11 cellular contexts compared by ENCODE assay signal in the genomic region with DNA sequence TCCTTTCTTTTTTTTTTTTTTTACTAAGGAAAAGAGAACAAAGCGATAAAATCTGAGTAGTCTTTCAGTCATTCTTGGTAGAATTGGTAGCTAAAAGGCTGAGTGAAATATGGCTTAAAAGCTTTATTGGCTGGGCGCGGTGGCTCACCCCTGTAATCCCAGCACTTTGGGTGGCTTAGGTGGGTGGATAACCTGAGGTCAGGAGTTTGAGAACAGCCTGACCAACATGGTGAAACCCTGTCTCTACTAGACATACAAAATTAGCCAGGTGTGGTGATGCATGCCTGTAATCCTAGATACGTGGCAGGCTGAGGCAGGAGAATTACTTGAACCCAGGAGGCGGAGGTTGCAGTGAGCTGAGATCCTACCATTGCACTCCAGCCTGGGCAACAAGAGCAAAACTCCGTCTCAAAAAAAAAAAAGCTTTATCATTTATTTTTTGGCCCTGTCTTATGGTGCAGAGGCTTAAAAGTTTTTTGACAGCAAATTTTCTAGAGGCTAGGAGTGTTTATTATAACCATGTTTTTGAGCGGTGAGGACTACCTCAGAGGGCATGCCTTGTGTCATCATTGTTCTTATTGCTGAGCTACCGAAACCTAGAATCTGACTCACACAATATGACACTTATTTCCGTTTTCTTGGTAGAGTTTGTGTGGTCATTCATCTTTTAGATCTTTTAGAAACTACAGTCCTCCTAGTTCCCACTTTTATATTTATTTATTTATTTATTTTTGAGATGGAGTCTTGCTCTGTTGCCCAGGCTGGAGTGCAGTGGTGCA. TPM values are rescaled to one million over a fixed set of nuclear protein-coding genes. Genes with fewer than 3 reads are reported as not detected.
A peak's percentile ranks its signal among the peaks of the same experiment; 100 is the strongest.
DNase-seq lines count a peak whose midpoint lies in the region; TF ChIP-seq lines count a peak whose summit lies in the region.
"Had no signal": no experiment of that assay in that cellular context is flagged by ENCODE, and none has a peak within 500 bp of the region (broad histone marks: within the 10 kb centered on the region; RNA-seq: fewer than 3 reads in every experiment).

No MANE protein-coding gene starts in this region.

- no peak overlapping the region for H4K91ac ChIP-seq in mesenchymal stem cell (ENCODE audit: low read length)

- no peak overlapping the region for H4K8ac ChIP-seq in mesenchymal stem cell (ENCODE audit: low read length)

- CTCF ChIA-PET in mammary epithelial cell (lab: Charles Lee; ENCODE audit: low non-redundant PET): no interaction called here

- dilution Hi-C loops in mammary epithelial cell (cut with HindIII; ENCODE audit: low sequenced_read_pairs): loop anchor here (5.0 kb wide), 1 partner anchor 39 kb away; the partner anchor contains the start of gene KIF1B

- no peak overlapping the region for H3K27ac ChIP-seq in mammary epithelial cell (ENCODE audit: insufficient read depth, low read depth, low read length)
- no peak overlapping the region for H3K27ac ChIP-seq in mesenchymal stem cell (ENCODE audit: low read length, poor library complexity, severe bottlenecking)
- H3K27ac ChIP-seq: right lobe of liver had no signal

- no peak for TF ChIP-seq CTCF in mammary epithelial cell (conservative IDR thresholded peaks at IDR 0.05 in 1 of 2, IDR thresholded peaks at IDR 0.05 in 1 of 2; ENCODE audit: extremely low read depth in 1 of 2, insufficient read depth in 1 of 2, low read depth in 1 of 2, low read length in 2 of 2)

- H3K9ac ChIP-seq in mammary epithelial cell (ENCODE audit: insufficient read depth, low read length) (no peak overlapping the region), mesenchymal stem cell (ENCODE audit: low read length) (peak overlapping the region; percentile 34)

- H2AK5ac ChIP-seq in mesenchymal stem cell (ENCODE audit: low read length, severe bottlenecking): no peak overlapping the region

- in situ Hi-C loops in mammary epithelial cell (cut with MboI; ENCODE audit: low sequenced_read_pairs in 2 of 2): no loop called here

- H3K79me2 ChIP-seq in mammary epithelial cell (ENCODE audit: insufficient read depth, low read length): peaks cover 83% of the 10 kb centered on the region

- peak; percentile 79 for DNase-seq in ELR (ENCODE audit: low read depth)
- DNase-seq in M059J (ENCODE audit: low read depth): peak; percentile 87
- DNase-seq in mammary epithelial cell: peak; percentile 25
- peak; percentile 71 for DNase-seq in mesenchymal stem cell
- no peak for DNase-seq in NCI-H1930 (lab: John Stamatoyannopoulos, UW)
- DNase-seq in H7: no peak
- no peak for DNase-seq in GF-D8 (lab: John Stamatoyannopoulos, UW)
- no peak for DNase-seq in NCI-H526 (lab: John Stamatoyannopoulos, UW)
- DNase-seq: activated effector memory CD4-positive, alpha-beta T cell treated with anti-CD3 and anti-CD28 coated beads, Interleukin-2, amount 50 U/mL, for 16 hours; NCI-H1105 treated with DMSO at 0.1 percent for 48 hours had no signal

- H3K4me3 ChIP-seq in mammary epithelial cell (replicated peaks in 1 of 3; ENCODE audit: insufficient read depth in 1 of 3, low read depth in 2 of 3, low read length in 3 of 3) (no peak overlapping the region), mesenchymal stem cell (ENCODE audit: insufficient read depth in 1 of 2, low read depth in 1 of 2, low read length in 2 of 2) (no peak overlapping the region), H7 (ENCODE audit: insufficient read depth, low read depth, low read length) (no peak overlapping the region)
- H3K4me3 ChIP-seq: right lobe of liver had no signal

- H3K27me3 ChIP-seq in mammary epithelial cell (ENCODE audit: insufficient read depth, low read length): no peaks in the 10 kb centered on the region
- H3K27me3 ChIP-seq in mesenchymal stem cell (ENCODE audit: control insufficient read depth in 1 of 2, insufficient read depth in 1 of 2, low read length in 2 of 2): no peaks in the 10 kb centered on the region
- no peaks in the 10 kb centered on the region for H3K27me3 ChIP-seq in H7 (ENCODE audit: control insufficient read depth, insufficient read depth, low read length)
- H3K27me3 ChIP-seq: right lobe of liver had no signal

- no peaks in the 10 kb centered on the region for H4K20me1 ChIP-seq in mammary epithelial cell (ENCODE audit: insufficient read depth, low read length)

- BruUV-seq in mammary epithelial cell (replicated peaks; lab: Mats Ljungman, UMichigan): no TSS peak

- H2BK120ac ChIP-seq in mesenchymal stem cell (ENCODE audit: low read depth, low read length): no peak overlapping the region

- H2BK12ac ChIP-seq in mesenchymal stem cell (ENCODE audit: low read length in 2 of 2): no peak overlapping the region

- H3K4me2 ChIP-seq in mammary epithelial cell (ENCODE audit: insufficient read depth, low read depth, low read length): no peak overlapping the region
- H3K4me2 ChIP-seq in mesenchymal stem cell (ENCODE audit: low read length, poor library complexity, severe bottlenecking): no peak overlapping the region

- no peak overlapping the region for H2BK5ac ChIP-seq in mesenchymal stem cell (ENCODE audit: low read depth, low read length, poor library complexity, severe bottlenecking)

- H3K79me1 ChIP-seq in mesenchymal stem cell (replicated peaks; ENCODE audit: low read length, poor library complexity, severe bottlenecking): peaks cover 20% of the 10 kb centered on the region

- no peak overlapping the region for H3K4ac ChIP-seq in mesenchymal stem cell (ENCODE audit: low read depth in 1 of 2, low read length in 2 of 2)

- H3K36me3 ChIP-seq in mammary epithelial cell (ENCODE audit: insufficient read depth, low read length): no peaks in the 10 kb centered on the region
- peaks cover 0 to 16% of the 10 kb centered on the region in 2 experiments for H3K36me3 ChIP-seq in mesenchymal stem cell (ENCODE audit: control insufficient read depth in 1 of 2, insufficient read depth in 2 of 2, low read depth in 1 of 2, low read length in 2 of 2)
- no peaks in the 10 kb centered on the region; the same call in 1 of the 2 replicates for H3K36me3 ChIP-seq in H7 (replicated peaks; ENCODE audit: control insufficient read depth, insufficient read depth, low read length)

- no peak overlapping the region for H3K23ac ChIP-seq in mesenchymal stem cell (ENCODE audit: low read length in 2 of 2)

- H3K9me3 ChIP-seq in mammary epithelial cell (replicated peaks; ENCODE audit: insufficient read depth, low read length): no peaks in the 10 kb centered on the region
- H3K9me3 ChIP-seq in mesenchymal stem cell (ENCODE audit: control insufficient read depth, low read length): no peaks in the 10 kb centered on the region
- H3K9me3 ChIP-seq: right lobe of liver had no signal

- 95% methylated on average over 9 of the region's 9 CpGs for WGBS in mammary epithelial cell (ENCODE audit: low coverage, missing lambda C conversion rate)
- WGBS in mesenchymal stem cell: 89% methylated on average over 8 of the region's 9 CpGs

- H3K4me1 ChIP-seq in mammary epithelial cell (ENCODE audit: insufficient read depth, low read length): peaks cover 7% of the 10 kb centered on the region
- peaks cover 15% of the 10 kb centered on the region for H3K4me1 ChIP-seq in mesenchymal stem cell (ENCODE audit: control insufficient read depth, insufficient read depth, low read depth, low read length)

- intact Hi-C loops in mammary epithelial cell (cut with micrococcal nuclease): no loop called here

- no peak overlapping the region for H2BK15ac ChIP-seq in mesenchymal stem cell (ENCODE audit: low read depth, poor library complexity, severe bottlenecking)

- H3K14ac ChIP-seq in mesenchymal stem cell (ENCODE audit: low read length in 2 of 2): no peak overlapping the region

- no peak overlapping the region for H2AFZ ChIP-seq in mammary epithelial cell (ENCODE audit: low read depth, low read length)
- no peak overlapping the region for H2AFZ ChIP-seq in mesenchymal stem cell (ENCODE audit: low read depth, low read length)

- no peak overlapping the region for H3K18ac ChIP-seq in mesenchymal stem cell (ENCODE audit: low read depth in 1 of 2, low read length in 2 of 2)

RNA-seq across cellular contexts. Expression of gene KIF1B, which starts 41.1 kb away (rescaled TPM):
- total RNA-seq in M059J (2014; rRNA removed; shearing (Covaris generic)): 14.5 and 27.8 TPM in 2 replicates
- total RNA-seq in mammary epithelial cell: 10 to 100 TPM; 24.7 to 36.2 TPM
- polyA plus RNA-seq in mammary epithelial cell: 13.3 TPM
- 36.9 TPM for polyA minus RNA-seq in mammary epithelial cell
- 18.2 TPM for polyA plus RNA-seq in mesenchymal stem cell (2013, experiment 1 of 2)
- 17.6 TPM for polyA plus RNA-seq in mesenchymal stem cell (2013, experiment 2 of 2)
- 32.1 and 44.8 TPM in 2 replicates for total RNA-seq in H7 (2014; rRNA removed; shearing (Covaris generic))

Comparison
In these comparisons a context has a peak if more than half of its experiments do, and no peak if none do; other contexts are left out.
1. DNase-seq: peak in ELR (single experiment), M059J (single experiment), mammary epithelial cell (single experiment) and mesenchymal stem cell (single experiment); none in NCI-H1930 (0 of 2), H7 (single experiment), GF-D8 (single experiment) and NCI-H526 (0 of 2).